8 cellular contexts compared by ENCODE assay signal in the genomic region with DNA sequence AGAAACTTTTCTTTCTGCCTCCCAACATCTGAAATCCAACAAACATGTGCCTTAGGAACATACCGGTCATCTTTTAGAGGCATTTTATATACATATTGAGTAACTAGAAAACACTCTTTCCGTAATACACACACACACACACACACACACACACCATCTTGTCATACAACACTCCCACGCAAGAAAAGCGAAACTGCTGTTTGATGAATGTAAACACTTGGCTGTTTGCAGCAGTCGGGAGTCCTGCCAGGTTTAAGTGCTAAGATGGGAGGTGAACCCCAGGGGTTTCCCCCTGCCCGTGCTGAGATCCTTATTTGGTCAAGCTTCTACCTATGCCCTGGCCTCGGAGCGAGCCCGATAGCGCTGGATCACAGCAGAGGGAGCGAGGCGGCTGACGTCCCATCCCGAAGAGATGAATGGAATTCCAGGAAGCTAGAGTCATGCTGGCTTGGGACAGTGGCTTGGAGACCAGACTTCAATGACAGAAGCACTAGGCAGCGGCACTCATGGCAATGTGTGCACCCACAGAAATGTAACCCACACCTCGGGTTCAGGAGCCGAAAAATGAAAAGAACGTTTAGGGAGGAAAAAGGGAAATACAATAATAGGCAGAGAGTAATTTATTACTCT. TPM values are rescaled to one million over a fixed set of nuclear protein-coding genes. Genes with fewer than 3 reads are reported as not detected.
DNase-seq lines count a peak whose midpoint lies in the region; ATAC-seq, FAIRE-seq and TF ChIP-seq lines count a peak whose summit lies in the region.

No MANE protein-coding gene starts in this region.

- POLR2A ChIA-PET in CD8-positive, alpha-beta memory T cell (lab: Charles Lee) = no interaction called here

- no peaks in the 10 kb centered on the region for H3K36me3 Mint-ChIP-seq in CD8-positive, alpha-beta memory T cell
- peaks cover 2% of the 10 kb centered on the region for H3K36me3 Mint-ChIP-seq in central memory CD8-positive, alpha-beta T cell (ENCODE audit: insufficient read depth)

- H3K4me2 ChIP-seq in keratinocyte (ENCODE audit: control insufficient read depth, extremely low read depth, insufficient read depth, low read depth, low read length) = peak overlapping the region; percentile 98

- H3K9me1 ChIP-seq in keratinocyte (ENCODE audit: control insufficient read depth, extremely low read depth, insufficient read depth, low read length) = no peaks in the 10 kb centered on the region

- H3K4me1 Mint-ChIP-seq in CD8-positive, alpha-beta memory T cell = peaks cover 16 to 36% (median 26%) of the 10 kb centered on the region in 3 donors
- peaks cover 16% of the 10 kb centered on the region for H3K4me1 Mint-ChIP-seq in central memory CD8-positive, alpha-beta T cell

- TF ChIP-seq CTCF in keratinocyte (optimal IDR thresholded peaks at IDR 0.05 in 1 of 3, IDR thresholded peaks at IDR 0.05 in 1 of 3, conservative IDR thresholded peaks at IDR 0.05 in 1 of 3; ENCODE audit: extremely low read depth in 1 of 3, insufficient read depth in 2 of 3, low read length in 3 of 3) = no peak
- no peak for TF ChIP-seq CTCF in stomach (IDR thresholded peaks at IDR 0.05)

- peaks cover 29% of the 10 kb centered on the region for H3K79me2 ChIP-seq in keratinocyte (ENCODE audit: control insufficient read depth, insufficient read depth, low read length)

- peak; percentile 80 for FAIRE-seq in keratinocyte (lab: Jason Lieb, UNC)

- no peak for TF ChIP-seq POLR2A in stomach (IDR thresholded peaks at IDR 0.05)

- H3K4me3 Mint-ChIP-seq in CD8-positive, alpha-beta memory T cell = peak overlapping the region; percentile 45 to 87 (median 78)
- peak overlapping the region; percentile 70 for H3K4me3 Mint-ChIP-seq in central memory CD8-positive, alpha-beta T cell

- WGBS in stomach, 5 donors = 5 to 20% (median 7%) methylated on average over 18 of the region's 18 CpGs

- H2AFZ ChIP-seq in keratinocyte (ENCODE audit: control insufficient read depth, low read length) = peak overlapping the region; percentile 70

- H3K27ac ChIP-seq in CD8-positive, alpha-beta memory T cell (ENCODE audit: low read depth, low read length) = no peak overlapping the region
- H3K27ac ChIP-seq in keratinocyte (ENCODE audit: control insufficient read depth, insufficient read depth, low read length) (peak overlapping the region; percentile 93), stomach (peak overlapping the region; percentile 74 to 96 (median 94))

- peaks cover 14% of the 10 kb centered on the region for H3K27me3 ChIP-seq in CD8-positive, alpha-beta memory T cell (ENCODE audit: insufficient read depth, low read length, poor library complexity, severe bottlenecking)
- H3K27me3 ChIP-seq in keratinocyte (ENCODE audit: control insufficient read depth, extremely low read depth, insufficient read depth, low read length) (no peaks in the 10 kb centered on the region), stomach (peaks cover 0 to 14% (median 4%) of the 10 kb centered on the region in 3 donors)

- no peak overlapping the region for H3K4me3 ChIP-seq in CD8-positive, alpha-beta memory T cell (ENCODE audit: low read length)
- H3K4me3 ChIP-seq in keratinocyte (ENCODE audit: control insufficient read depth in 2 of 3, extremely low read depth in 1 of 3, insufficient read depth in 2 of 3, low read depth in 1 of 3, low read length in 3 of 3) (peak overlapping the region; percentile 32 to 75 (median 65)), stomach (peak overlapping the region; percentile 54 to 76 (median 63))

- H3K9me3 ChIP-seq in CD8-positive, alpha-beta memory T cell (ENCODE audit: low read length) = no peaks in the 10 kb centered on the region
- no peaks in the 10 kb centered on the region for H3K9me3 ChIP-seq in keratinocyte (ENCODE audit: control insufficient read depth, low read depth, low read length)
- no peaks in the 10 kb centered on the region for H3K9me3 ChIP-seq in stomach

- H3K9ac ChIP-seq in keratinocyte (ENCODE audit: control insufficient read depth, extremely low read depth, insufficient read depth, low read length) = peak overlapping the region; percentile 82

- H3K27me3 Mint-ChIP-seq in CD8-positive, alpha-beta memory T cell = peaks cover 13 to 58% of the 10 kb centered on the region in 2 donors
- peaks cover 57% of the 10 kb centered on the region for H3K27me3 Mint-ChIP-seq in central memory CD8-positive, alpha-beta T cell

- TF ChIP-seq EP300 in stomach (IDR thresholded peaks at IDR 0.05) = no peak

- no peak for DNase-seq in CD8-positive, alpha-beta memory T cell
- DNase-seq in HuH-7 (ENCODE audit: low spot score) = peak; percentile 62
- no peak for DNase-seq in central memory CD8-positive, alpha-beta T cell (ENCODE audit: low spot score in 2 of 2)
- peak; percentile 62 for DNase-seq in keratinocyte (ENCODE audit: low read depth, low spot score)
- DNase-seq in stomach = peak; percentile 75
- no peak for DNase-seq in NCI-H748 (lab: John Stamatoyannopoulos, UW; ENCODE audit: unreplicated experiment)

- H3K27ac Mint-ChIP-seq in CD8-positive, alpha-beta memory T cell = peak overlapping the region in 5 of 8 donors; percentile 29 to 80 (median 74)
- H3K27ac Mint-ChIP-seq in central memory CD8-positive, alpha-beta T cell (ENCODE audit: low read depth) = no peak overlapping the region

- CTCF ChIA-PET in CD8-positive, alpha-beta memory T cell (lab: Charles Lee) = interaction anchor here (0.7 to 11.2 kb wide), 31 partner anchors 9 to 1139 kb away, joined by 3 to 116 read pairs (median 4); partner anchors contain the start of gene FSIP1

- dilution Hi-C loops in keratinocyte (cut with MboI; ENCODE audit: extremely low pct_ligation_motif_present, low sequenced_read_pairs) = no loop called here

- H3K36me3 ChIP-seq in CD8-positive, alpha-beta memory T cell (ENCODE audit: insufficient read depth, low read length) = no peaks in the 10 kb centered on the region
- peaks cover 18 to 29% of the 10 kb centered on the region in 2 experiments for H3K36me3 ChIP-seq in keratinocyte (ENCODE audit: control insufficient read depth in 2 of 2, extremely low read depth in 1 of 2, insufficient read depth in 2 of 2, low read length in 2 of 2)
- peaks cover 13 to 30% (median 26%) of the 10 kb centered on the region in 4 donors for H3K36me3 ChIP-seq in stomach

- H4K20me1 ChIP-seq in keratinocyte (ENCODE audit: control insufficient read depth, extremely low read depth, insufficient read depth, low read length) = peaks cover 35% of the 10 kb centered on the region

- no peak for ATAC-seq in central memory CD8-positive, alpha-beta T cell (replicated peaks; ENCODE audit: extremely low read depth, poor library complexity, severe bottlenecking)
- no peak for ATAC-seq in GM18907 (IDR thresholded peaks at IDR 0.05; ENCODE audit: unreplicated experiment)
- no peak for ATAC-seq in HG02759 (IDR thresholded peaks at IDR 0.05; ENCODE audit: unreplicated experiment)

- H3K9me3 Mint-ChIP-seq in CD8-positive, alpha-beta memory T cell = no peaks in the 10 kb centered on the region
- no peaks in the 10 kb centered on the region for H3K9me3 Mint-ChIP-seq in central memory CD8-positive, alpha-beta T cell

- intact Hi-C loops in stomach (cut with DNase I; ENCODE audit: low total_unique reads) = loop anchor here (5.0 kb wide), 2 partner anchors 402 to 762 kb away; no protein-coding TSS in a partner anchor

- H3K4me1 ChIP-seq in CD8-positive, alpha-beta memory T cell (ENCODE audit: insufficient read depth, low read length) = peaks cover 6% of the 10 kb centered on the region
- peaks cover 28% of the 10 kb centered on the region for H3K4me1 ChIP-seq in keratinocyte (ENCODE audit: control insufficient read depth, extremely low read depth, insufficient read depth, low read length)
- H3K4me1 ChIP-seq in stomach = peaks cover 13 to 62% (median 47%) of the 10 kb centered on the region in 4 donors

RNA-seq across cellular contexts. Expression of gene THBS1, which starts 1.3 kb away (rescaled TPM):
- total RNA-seq in CD8-positive, alpha-beta memory T cell = 1 to 10 TPM; 6.6 to 6.9 TPM
- polyA plus RNA-seq in CD8-positive, alpha-beta memory T cell = 0.72 TPM
- polyA plus RNA-seq in keratinocyte (585 to 1,976 TPM (median 789 TPM) in 3 replicates), stomach (10 to 100 TPM; 12.9 to 18.2 (median 16.0) TPM)
- polyA plus RNA-seq in keratinocyte (2011; ENCODE audit: low read depth) = 224 TPM
- polyA plus RNA-seq in keratinocyte (2011; cell fraction: cytosol; rRNA removed) = 250 and 267 TPM in 2 replicates
- 2,729 and 2,799 TPM in 2 replicates for polyA plus RNA-seq in keratinocyte (2011; cell fraction: nucleus; rRNA removed)
- polyA plus RNA-seq in keratinocyte (2012; ENCODE audit: low replicate concordance) = 152 and 2,223 TPM in 2 replicates
- 2,799 to 14,102 TPM (median 5,100 TPM) in 3 replicates for polyA minus RNA-seq in keratinocyte
- polyA minus RNA-seq in keratinocyte (2011; cell fraction: cytosol; rRNA and poly(A)+ RNA removed) = 2,733 TPM
- 7,793 and 10,292 TPM in 2 replicates for polyA minus RNA-seq in keratinocyte (2011; cell fraction: nucleus; rRNA and poly(A)+ RNA removed)
- total RNA-seq in stomach = 100 to 1,000 TPM; 112 to 842 (median 505) TPM

Comparison
In these comparisons a context has a peak if more than half of its experiments do, and no peak if none do; other contexts are left out.
1. DNase-seq: peak in HuH-7 (single experiment), keratinocyte (single experiment) and stomach (single experiment); none in CD8-positive, alpha-beta memory T cell (0 of 5), central memory CD8-positive, alpha-beta T cell (0 of 2) and NCI-H748 (single experiment).
2. RNA of gene THBS1, which starts 1.3 kb away (polyA plus RNA-seq): 152 to 2,799 TPM in keratinocyte; 12.9 to 18.2 TPM in stomach and 0.72 TPM in CD8-positive, alpha-beta memory T cell (single experiment); every median in the first group is over 4 times any median in the second.